In genomic region chrX:96564595-96564994, GRCh38 we compare ENCODE assay signal across 26 cellular contexts.
DNase-seq lines count a peak whose midpoint lies in the region; ATAC-seq and TF ChIP-seq lines count a peak whose summit lies in the region.
"Had no signal": no experiment of that assay in that cellular context is flagged by ENCODE, and none has a peak within 500 bp of the region (broad histone marks: within the 10 kb centered on the region; RNA-seq: fewer than 3 reads in every experiment).

No MANE protein-coding gene starts in this region.

- H3K9me3 ChIP-seq in mammary epithelial cell (replicated peaks; ENCODE audit: insufficient read depth, low read length) (no peaks in the 10 kb centered on the region), body of pancreas (no peaks in the 10 kb centered on the region), mucosa of descending colon (no peaks in the 10 kb centered on the region)
- H3K9me3 ChIP-seq: left lung had no signal

- peaks cover 14% of the 10 kb centered on the region for H3K4me1 Mint-ChIP-seq in MCF 10A (ENCODE audit: insufficient read depth, unreplicated experiment)
- H3K4me1 Mint-ChIP-seq: stimulated activated memory B cell treated with anti-CD40 and anti-IgM and Interleukin-4, amounts not matched to agents 10 μg/mL and 1 μg/mL and 100 μg/mL, for 72 hours had no signal

- WGBS in mammary epithelial cell (ENCODE audit: low coverage, missing lambda C conversion rate): 73% methylated on average over 1 of the region's 1 CpG
- 63% methylated on average over 1 of the region's 1 CpG for WGBS in body of pancreas, 2 donors

- H3K36me3 Mint-ChIP-seq in MCF 10A (ENCODE audit: insufficient read depth, unreplicated experiment): no peaks in the 10 kb centered on the region
- H3K36me3 Mint-ChIP-seq: stimulated activated memory B cell treated with anti-CD40 and anti-IgM and Interleukin-4, amounts not matched to agents 10 μg/mL and 1 μg/mL and 100 μg/mL, for 72 hours had no signal

- BruUV-seq in MCF 10A (replicated peaks; lab: Mats Ljungman, UMichigan): no TSS peak
- no TSS peak for BruUV-seq in mammary epithelial cell (replicated peaks; lab: Mats Ljungman, UMichigan)

- H3K4me2 ChIP-seq in mammary epithelial cell (ENCODE audit: insufficient read depth, low read depth, low read length): no peak overlapping the region

- no peaks in the 10 kb centered on the region for H3K9me3 Mint-ChIP-seq in MCF 10A (ENCODE audit: unreplicated experiment)
- H3K9me3 Mint-ChIP-seq: activated T-cell treated with anti-CD3 and anti-CD28 coated beads, Interleukin-2, amount 50 U/mL, for 24 hours; H9; stimulated activated memory B cell treated with anti-CD40 and anti-IgM and Interleukin-4, amounts not matched to agents 10 μg/mL and 1 μg/mL and 100 μg/mL, for 72 hours had no signal

- DNase-seq in MCF 10A (ENCODE audit: unreplicated experiment): peak; percentile 13
- no peak for DNase-seq in mammary epithelial cell
- DNase-seq in body of pancreas: peak in 1 of 4 donors; percentile 1
- DNase-seq in mucosa of descending colon: no peak
- no peak for DNase-seq in COR-L47 (lab: John Stamatoyannopoulos, UW)
- no peak for DNase-seq in central memory CD4-positive, alpha-beta T cell
- DNase-seq: 8988T; activated CD8-positive, alpha-beta memory T cell treated with anti-CD3 and anti-CD28 coated beads for 24 hours; activated naive CD4-positive, alpha-beta T cell; activated T-cell treated with anti-CD3 and anti-CD28 coated beads, Interleukin-2, amount 50 U/mL, for 24 hours; amniotic stem cell; H9; left lung; midbrain; MV-4-11; NCI-H1930; NCI-H226; NCI-H774; PC-3; SHP77; stimulated activated CD4-positive, alpha-beta T cell treated with anti-CD3 and anti-CD28 coated beads, Interleukin-1b, Interleukin-23, amount 100 ng/mL, for 48 hours had no signal

- H3K36me3 ChIP-seq in mammary epithelial cell (ENCODE audit: insufficient read depth, low read length): no peaks in the 10 kb centered on the region
- H3K36me3 ChIP-seq in body of pancreas (replicated peaks in 1 of 2; ENCODE audit: insufficient read depth in 1 of 2, low read depth in 2 of 2): no peaks in the 10 kb centered on the region
- no peaks in the 10 kb centered on the region for H3K36me3 ChIP-seq in mucosa of descending colon (ENCODE audit: low read depth)
- H3K36me3 ChIP-seq: left lung had no signal

- no peak for TF ChIP-seq POLR2A in body of pancreas (IDR thresholded peaks at IDR 0.05)

- H3K9ac ChIP-seq in mammary epithelial cell (ENCODE audit: insufficient read depth, low read length): no peak overlapping the region

- H2AFZ ChIP-seq in mammary epithelial cell (ENCODE audit: low read depth, low read length): no peak overlapping the region

- CTCF ChIA-PET in MCF 10A (lab: Yijun Ruan, JAX) (no interaction called here), mammary epithelial cell (lab: Charles Lee; ENCODE audit: low non-redundant PET) (no interaction called here)

- in situ Hi-C loops in mammary epithelial cell (cut with MboI; ENCODE audit: low sequenced_read_pairs in 2 of 2): no loop called here

- H3K27ac ChIP-seq in mammary epithelial cell (ENCODE audit: insufficient read depth, low read depth, low read length) (no peak overlapping the region), body of pancreas (no peak overlapping the region)
- H3K27ac ChIP-seq: C4-2B had no signal

- no peak overlapping the region for H3K4me3 ChIP-seq in mammary epithelial cell (replicated peaks in 1 of 3; ENCODE audit: insufficient read depth in 1 of 3, low read depth in 2 of 3, low read length in 3 of 3)
- H3K4me3 ChIP-seq in body of pancreas: no peak overlapping the region
- H3K4me3 ChIP-seq in mucosa of descending colon: no peak overlapping the region
- H3K4me3 ChIP-seq: coronary artery, left lung had no signal

- TF ChIP-seq CTCF in MCF 10A (IDR thresholded peaks at IDR 0.05; ENCODE audit: unreplicated experiment) (no peak), mammary epithelial cell (conservative IDR thresholded peaks at IDR 0.05 in 1 of 2, IDR thresholded peaks at IDR 0.05 in 1 of 2; ENCODE audit: extremely low read depth in 1 of 2, insufficient read depth in 1 of 2, low read depth in 1 of 2, low read length in 2 of 2) (no peak), body of pancreas (IDR thresholded peaks at IDR 0.05) (no peak), mucosa of descending colon (IDR thresholded peaks at IDR 0.05) (no peak)

- no peaks in the 10 kb centered on the region for H3K79me2 ChIP-seq in mammary epithelial cell (ENCODE audit: insufficient read depth, low read length)

- peaks cover 40% of the 10 kb centered on the region for H3K27me3 Mint-ChIP-seq in MCF 10A (ENCODE audit: insufficient read depth, unreplicated experiment)
- H3K27me3 Mint-ChIP-seq: stimulated activated memory B cell treated with anti-CD40 and anti-IgM and Interleukin-4, amounts not matched to agents 10 μg/mL and 1 μg/mL and 100 μg/mL, for 72 hours had no signal

- POLR2A ChIA-PET in MCF 10A (lab: Yijun Ruan, JAX): interaction anchor here (0.6 to 1.7 kb wide), 5 partner anchors 12 to 298 kb away, joined by 3 to 4 read pairs (median 3); no protein-coding TSS in a partner anchor

- H3K4me1 ChIP-seq in mammary epithelial cell (ENCODE audit: insufficient read depth, low read length) (no peaks in the 10 kb centered on the region), body of pancreas (peaks cover 10% of the 10 kb centered on the region), mucosa of descending colon (ENCODE audit: low read depth) (no peaks in the 10 kb centered on the region)
- H3K4me1 ChIP-seq: left lung had no signal

- peak overlapping the region; percentile 75 for H3K27ac Mint-ChIP-seq in MCF 10A (ENCODE audit: low read depth, unreplicated experiment)
- H3K27ac Mint-ChIP-seq: activated T-cell treated with anti-CD3 and anti-CD28 coated beads, Interleukin-2, amount 50 U/mL, for 24 hours; H9; stimulated activated memory B cell treated with anti-CD40 and anti-IgM and Interleukin-4, amounts not matched to agents 10 μg/mL and 1 μg/mL and 100 μg/mL, for 72 hours had no signal

- H4K20me1 ChIP-seq in mammary epithelial cell (ENCODE audit: insufficient read depth, low read length): no peaks in the 10 kb centered on the region

- ATAC-seq in body of pancreas (peak; percentile 30), mucosa of descending colon (peak; percentile 30), HG03039 (IDR thresholded peaks at IDR 0.05; ENCODE audit: unreplicated experiment) (no peak), HG02642 (IDR thresholded peaks at IDR 0.05; ENCODE audit: poor library complexity, unreplicated experiment) (no peak)
- ATAC-seq: left lung; PC-3; stimulated activated memory B cell treated with anti-CD40 and anti-IgM and Interleukin-4, amounts not matched to agents 10 μg/mL and 1 μg/mL and 100 μg/mL, for 72 hours had no signal

- dilution Hi-C loops in mammary epithelial cell (cut with HindIII; ENCODE audit: low sequenced_read_pairs): no loop called here

- peaks cover 3% of the 10 kb centered on the region for H3K27me3 ChIP-seq in mammary epithelial cell (ENCODE audit: insufficient read depth, low read length)
- H3K27me3 ChIP-seq in body of pancreas: no peaks in the 10 kb centered on the region
- H3K27me3 ChIP-seq: left lung had no signal

- H3K4me3 Mint-ChIP-seq in MCF 10A (ENCODE audit: unreplicated experiment): no peak overlapping the region
- H3K4me3 Mint-ChIP-seq: activated T-cell treated with anti-CD3 and anti-CD28 coated beads, Interleukin-2, amount 50 U/mL, for 24 hours; H9; stimulated activated memory B cell treated with anti-CD40 and anti-IgM and Interleukin-4, amounts not matched to agents 10 μg/mL and 1 μg/mL and 100 μg/mL, for 72 hours had no signal

- intact Hi-C loops in MCF 10A (cut with micrococcal nuclease): no loop called here
- intact Hi-C loops in mammary epithelial cell (cut with micrococcal nuclease): no loop called here
- intact Hi-C loops in body of pancreas (cut with DNase I): no loop called here
- intact Hi-C loops in mucosa of descending colon (cut with DNase I, micrococcal nuclease): no loop called here

Comparison
In these comparisons a context has a peak if more than half of its experiments do, and no peak if none do; other contexts are left out.
1. ATAC-seq: peak in body of pancreas (single experiment) and mucosa of descending colon (single experiment); none in HG03039 (single experiment) and HG02642 (single experiment).